Comparison of ENCODE assay signal across 33 cellular contexts in genomic region chr16:2493608-2494007, GRCh38. TPM values are rescaled to one million over a fixed set of nuclear protein-coding genes. Genes with fewer than 3 reads are reported as not detected.
"Had no signal": no experiment of that assay in that cellular context is flagged by ENCODE, and none has a peak within 500 bp of the region (broad histone marks: within the 10 kb centered on the region; RNA-seq: fewer than 3 reads in every experiment).

No MANE protein-coding gene starts in this region.

- ATAC-seq: activated CD8-positive, alpha-beta T cell treated with anti-CD3 and anti-CD28 coated beads, Interleukin-2, amount 10 ng/mL, durations not matched to agents 7 days and 5 days; activated naive CD4-positive, alpha-beta T cell treated with anti-CD3 and anti-CD28 coated beads, Interleukin-2, amount 50 U/mL, for 72 hours; body of pancreas; PC-3; SK-N-SH treated with all-trans-retinoic acid at 6 μM for 48 hours had no signal

- H3K9me3 ChIP-seq: adrenal gland, body of pancreas, breast epithelium, Peyer's patch had no signal

- H3K4me2 ChIP-seq: KMS-11 had no signal

- FAIRE-seq: astrocyte, TTC549 had no signal

- H3K4me3 ChIP-seq: adrenal gland, body of pancreas, breast epithelium, Peyer's patch had no signal

- H3K9ac ChIP-seq: KMS-11 had no signal

- H3K4me1 ChIP-seq: Peyer's patch had no signal

- H3K27me3 ChIP-seq: adrenal gland, body of pancreas, breast epithelium, Peyer's patch had no signal

- DNase-seq: activated CD4-positive, alpha-beta T cell treated with anti-CD3 and anti-CD28 coated beads, Interleukin-2, amount 10 ng/mL, durations not matched to agents 24 days and 14 days; activated CD4-positive, alpha-beta T cell treated with anti-CD3 and anti-CD28 coated beads, Interleukin-2, amount 50 U/mL, for 4 hours; activated CD8-positive, alpha-beta T cell treated with anti-CD3 and anti-CD28 coated beads, Interleukin-2, amount 10 ng/mL, durations not matched to agents 7 days and 5 days; activated gamma-delta T cell treated with Interleukin-2 at 50 U/mL for 16 hours; activated naive CD4-positive, alpha-beta T cell treated with anti-CD3 and anti-CD28 coated beads for 36 hours; activated T-cell treated with anti-CD3 and anti-CD28 coated beads, Interleukin-2, amount 50 U/mL, for 24 hours; adrenal gland; body of pancreas; MM.1S; MV-4-11; NCI-H1092; NCI-H1436 treated with DMSO at 0.1 percent for 48 hours; NCI-H1694 treated with DMSO at 0.1 percent for 48 hours; NCI-H2029; NCI-H2171; NCI-H510A; NCI-H526; NCI-H748 treated with DMSO at 0.1 percent for 48 hours; NK-92 treated with Interleukin-12 subunit alpha and Interleukin-12 subunit beta, amount 100 ng/mL, for 24 hours; PC-3; Peyer's patch; RPMI8226; SIG-M5 had no signal

- H3K27ac ChIP-seq: adrenal gland, breast epithelium, KMS-11, Peyer's patch had no signal

- H3K36me3 ChIP-seq: breast epithelium had no signal

RNA-seq across cellular contexts. Expression of gene NTN3, which starts 22.5 kb away (rescaled TPM):
- total RNA-seq: activated CD4-positive, alpha-beta T cell treated with anti-CD3 and anti-CD28 coated beads, Interleukin-2, amount 10 ng/mL, durations not matched to agents 24 days and 14 days; activated naive CD4-positive, alpha-beta T cell treated with anti-CD3 and anti-CD28 coated beads for 36 hours; activated naive CD4-positive, alpha-beta T cell treated with anti-CD3 and anti-CD28 coated beads, Interleukin-2, amount 50 U/mL, for 72 hours; activated T-helper 1 cell treated with anti-CD3 and anti-CD28 coated beads, Interleukin-12 subunit alpha, Interleukin-12 subunit beta, Interleukin-2, Interleukin-4 antibody, amounts not matched to agents 30 ng/mL and 10 ng/mL and 1 ng/mL, durations not matched to agents 14 hours and 24 hours and 36 hours; body of pancreas; breast epithelium; PC-3; Peyer's patch; SK-MEL-5; T-helper 1 cell treated with Interleukin-12 subunit alpha and Interleukin-12 subunit beta and Interleukin-4 antibody, amounts not matched to agents 30 ng/mL and 1 ng/mL, for 36 hours; T-helper 2 cell treated with Interferon-gamma antibody and Interleukin-4, amounts not matched to agents 100 ng/mL and 5 ng/mL, for 36 hours had no signal

RNA-seq across cellular contexts. Expression of gene TEDC2, which starts 33.7 kb away (rescaled TPM):
- total RNA-seq: body of pancreas had no signal
